In the genomic region with DNA sequence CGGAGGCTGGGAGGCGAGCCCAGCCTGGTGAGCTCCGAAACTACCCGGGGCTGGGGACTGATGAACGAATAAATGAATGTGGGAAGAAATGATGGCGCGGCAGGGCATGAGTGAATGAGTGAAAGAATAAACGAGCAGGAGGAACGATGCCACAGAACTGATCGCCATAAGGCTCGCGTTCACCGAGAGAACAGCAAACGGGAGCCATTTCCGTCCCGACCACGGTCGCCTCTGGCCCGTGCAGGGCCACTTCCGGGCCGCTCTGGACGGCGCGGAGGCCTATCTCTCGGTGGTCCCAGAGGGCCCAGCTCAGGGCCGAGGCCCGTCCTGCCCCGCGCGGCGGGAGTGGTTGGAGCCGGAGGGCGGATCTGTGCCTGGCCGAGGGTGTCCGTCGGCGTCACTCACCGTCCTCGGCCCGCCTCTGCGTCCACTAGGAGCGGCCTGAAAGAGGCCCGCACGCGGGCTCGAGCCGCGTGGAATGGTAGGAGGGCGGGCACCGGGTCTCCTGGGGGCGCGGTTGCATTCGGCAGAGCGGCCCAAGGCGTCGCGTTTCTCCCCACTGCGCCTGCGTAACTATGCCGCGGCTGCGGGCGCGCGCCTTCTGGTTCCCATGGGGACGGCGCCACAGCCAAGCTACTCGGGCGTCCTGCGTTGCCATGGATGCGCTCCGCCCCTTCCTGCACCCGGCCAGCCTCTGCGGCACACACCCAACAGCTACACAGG, we compare ENCODE assay signal across 1 cellular context.
TF ChIP-seq lines count a peak whose summit lies in the region.

TSS of gene ZNF497 (minus strand) at position 480 of the 723 bp plus-strand sequence. CDS start 5,116 bp downstream, outside the sequence.

TF ChIP-seq in K562, 482 proteins besides CTCF, POLR2A, EP300 and RAD21 (continued from another document and continues in another):
- TF ChIP-seq, protein P1, sequence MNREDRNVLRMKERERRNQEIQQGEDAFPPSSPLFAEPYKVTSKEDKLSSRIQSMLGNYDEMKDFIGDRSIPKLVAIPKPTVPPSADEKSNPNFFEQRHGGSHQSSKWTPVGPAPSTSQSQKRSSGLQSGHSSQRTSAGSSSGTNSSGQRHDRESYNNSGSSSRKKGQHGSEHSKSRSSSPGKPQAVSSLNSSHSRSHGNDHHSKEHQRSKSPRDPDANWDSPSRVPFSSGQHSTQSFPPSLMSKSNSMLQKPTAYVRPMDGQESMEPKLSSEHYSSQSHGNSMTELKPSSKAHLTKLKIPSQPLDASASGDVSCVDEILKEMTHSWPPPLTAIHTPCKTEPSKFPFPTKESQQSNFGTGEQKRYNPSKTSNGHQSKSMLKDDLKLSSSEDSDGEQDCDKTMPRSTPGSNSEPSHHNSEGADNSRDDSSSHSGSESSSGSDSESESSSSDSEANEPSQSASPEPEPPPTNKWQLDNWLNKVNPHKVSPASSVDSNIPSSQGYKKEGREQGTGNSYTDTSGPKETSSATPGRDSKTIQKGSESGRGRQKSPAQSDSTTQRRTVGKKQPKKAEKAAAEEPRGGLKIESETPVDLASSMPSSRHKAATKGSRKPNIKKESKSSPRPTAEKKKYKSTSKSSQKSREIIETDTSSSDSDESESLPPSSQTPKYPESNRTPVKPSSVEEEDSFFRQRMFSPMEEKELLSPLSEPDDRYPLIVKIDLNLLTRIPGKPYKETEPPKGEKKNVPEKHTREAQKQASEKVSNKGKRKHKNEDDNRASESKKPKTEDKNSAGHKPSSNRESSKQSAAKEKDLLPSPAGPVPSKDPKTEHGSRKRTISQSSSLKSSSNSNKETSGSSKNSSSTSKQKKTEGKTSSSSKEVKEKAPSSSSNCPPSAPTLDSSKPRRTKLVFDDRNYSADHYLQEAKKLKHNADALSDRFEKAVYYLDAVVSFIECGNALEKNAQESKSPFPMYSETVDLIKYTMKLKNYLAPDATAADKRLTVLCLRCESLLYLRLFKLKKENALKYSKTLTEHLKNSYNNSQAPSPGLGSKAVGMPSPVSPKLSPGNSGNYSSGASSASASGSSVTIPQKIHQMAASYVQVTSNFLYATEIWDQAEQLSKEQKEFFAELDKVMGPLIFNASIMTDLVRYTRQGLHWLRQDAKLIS (CRISPR knock-in tag; IDR thresholded peaks at IDR 0.05) = peak; percentile 6; the same call in 1 of the 2 replicates
- TF ChIP-seq KLF13 (tag; IDR thresholded peaks at IDR 0.05; ENCODE audit: borderline replicate concordance, low read depth) = peak; percentile 67; the same call in 1 of the 2 replicates
- TF ChIP-seq YY1 (IDR thresholded peaks at IDR 0.05; ENCODE audit: borderline replicate concordance in 1 of 3, control insufficient read depth in 1 of 3, extremely low read depth in 1 of 3, insufficient read depth in 3 of 3, insufficient read length in 1 of 3, insufficient replicate concordance in 2 of 3, low read depth in 1 of 3, low read length in 2 of 3) = peak; percentile 48 to 90 (median 79)
- no peak for TF ChIP-seq KDM2B (CRISPR knock-in tag; IDR thresholded peaks at IDR 0.05)
- TF ChIP-seq, protein P2, sequence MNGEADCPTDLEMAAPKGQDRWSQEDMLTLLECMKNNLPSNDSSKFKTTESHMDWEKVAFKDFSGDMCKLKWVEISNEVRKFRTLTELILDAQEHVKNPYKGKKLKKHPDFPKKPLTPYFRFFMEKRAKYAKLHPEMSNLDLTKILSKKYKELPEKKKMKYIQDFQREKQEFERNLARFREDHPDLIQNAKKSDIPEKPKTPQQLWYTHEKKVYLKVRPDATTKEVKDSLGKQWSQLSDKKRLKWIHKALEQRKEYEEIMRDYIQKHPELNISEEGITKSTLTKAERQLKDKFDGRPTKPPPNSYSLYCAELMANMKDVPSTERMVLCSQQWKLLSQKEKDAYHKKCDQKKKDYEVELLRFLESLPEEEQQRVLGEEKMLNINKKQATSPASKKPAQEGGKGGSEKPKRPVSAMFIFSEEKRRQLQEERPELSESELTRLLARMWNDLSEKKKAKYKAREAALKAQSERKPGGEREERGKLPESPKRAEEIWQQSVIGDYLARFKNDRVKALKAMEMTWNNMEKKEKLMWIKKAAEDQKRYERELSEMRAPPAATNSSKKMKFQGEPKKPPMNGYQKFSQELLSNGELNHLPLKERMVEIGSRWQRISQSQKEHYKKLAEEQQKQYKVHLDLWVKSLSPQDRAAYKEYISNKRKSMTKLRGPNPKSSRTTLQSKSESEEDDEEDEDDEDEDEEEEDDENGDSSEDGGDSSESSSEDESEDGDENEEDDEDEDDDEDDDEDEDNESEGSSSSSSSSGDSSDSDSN (IDR thresholded peaks at IDR 0.05; ENCODE audit: borderline replicate concordance in 1 of 2, low read depth in 2 of 2, low read length in 2 of 2) = peak; percentile 11 to 27; a peak in 2 of 4 replicates
- no peak for TF ChIP-seq GATAD2A (IDR thresholded peaks at IDR 0.05)
- no peak for TF ChIP-seq E4F1 (CRISPR knock-in tag; IDR thresholded peaks at IDR 0.05; ENCODE audit: borderline replicate concordance)
- peak; percentile 82; the same call in 1 of the 2 replicates for TF ChIP-seq NBN (IDR thresholded peaks at IDR 0.05; ENCODE audit: low read depth)
- TF ChIP-seq, protein P3, sequence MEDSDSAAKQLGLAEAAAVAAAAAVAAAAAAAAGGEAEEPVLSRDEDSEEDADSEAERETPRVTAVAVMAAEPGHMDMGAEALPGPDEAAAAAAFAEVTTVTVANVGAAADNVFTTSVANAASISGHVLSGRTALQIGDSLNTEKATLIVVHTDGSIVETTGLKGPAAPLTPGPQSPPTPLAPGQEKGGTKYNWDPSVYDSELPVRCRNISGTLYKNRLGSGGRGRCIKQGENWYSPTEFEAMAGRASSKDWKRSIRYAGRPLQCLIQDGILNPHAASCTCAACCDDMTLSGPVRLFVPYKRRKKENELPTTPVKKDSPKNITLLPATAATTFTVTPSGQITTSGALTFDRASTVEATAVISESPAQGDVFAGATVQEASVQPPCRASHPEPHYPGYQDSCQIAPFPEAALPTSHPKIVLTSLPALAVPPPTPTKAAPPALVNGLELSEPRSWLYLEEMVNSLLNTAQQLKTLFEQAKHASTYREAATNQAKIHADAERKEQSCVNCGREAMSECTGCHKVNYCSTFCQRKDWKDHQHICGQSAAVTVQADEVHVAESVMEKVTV (CRISPR knock-in tag; IDR thresholded peaks at IDR 0.05) = peak; percentile 9; the same call in 1 of the 2 replicates
- TF ChIP-seq RFX7 (CRISPR knock-in tag; IDR thresholded peaks at IDR 0.05) = no peak
- no peak; the same call in 1 of the 2 replicates for TF ChIP-seq ZNF263 (CRISPR knock-in tag; IDR thresholded peaks at IDR 0.05; ENCODE audit: borderline replicate concordance)
- TF ChIP-seq, protein P4, sequence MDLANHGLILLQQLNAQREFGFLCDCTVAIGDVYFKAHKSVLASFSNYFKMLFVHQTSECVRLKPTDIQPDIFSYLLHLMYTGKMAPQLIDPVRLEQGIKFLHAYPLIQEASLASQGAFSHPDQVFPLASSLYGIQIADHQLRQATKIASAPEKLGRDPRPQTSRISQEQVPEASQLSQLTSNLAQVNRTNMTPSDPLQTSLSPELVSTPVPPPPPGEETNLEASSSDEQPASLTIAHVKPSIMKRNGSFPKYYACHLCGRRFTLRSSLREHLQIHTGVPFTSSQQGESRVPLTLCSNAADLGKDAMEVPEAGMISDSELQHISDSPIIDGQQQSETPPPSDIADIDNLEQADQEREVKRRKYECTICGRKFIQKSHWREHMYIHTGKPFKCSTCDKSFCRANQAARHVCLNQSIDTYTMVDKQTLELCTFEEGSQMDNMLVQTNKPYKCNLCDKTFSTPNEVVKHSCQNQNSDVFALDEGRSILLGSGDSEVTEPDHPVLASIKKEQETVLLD (IDR thresholded peaks at IDR 0.05) = peak; percentile 90
- TF ChIP-seq, protein P5, sequence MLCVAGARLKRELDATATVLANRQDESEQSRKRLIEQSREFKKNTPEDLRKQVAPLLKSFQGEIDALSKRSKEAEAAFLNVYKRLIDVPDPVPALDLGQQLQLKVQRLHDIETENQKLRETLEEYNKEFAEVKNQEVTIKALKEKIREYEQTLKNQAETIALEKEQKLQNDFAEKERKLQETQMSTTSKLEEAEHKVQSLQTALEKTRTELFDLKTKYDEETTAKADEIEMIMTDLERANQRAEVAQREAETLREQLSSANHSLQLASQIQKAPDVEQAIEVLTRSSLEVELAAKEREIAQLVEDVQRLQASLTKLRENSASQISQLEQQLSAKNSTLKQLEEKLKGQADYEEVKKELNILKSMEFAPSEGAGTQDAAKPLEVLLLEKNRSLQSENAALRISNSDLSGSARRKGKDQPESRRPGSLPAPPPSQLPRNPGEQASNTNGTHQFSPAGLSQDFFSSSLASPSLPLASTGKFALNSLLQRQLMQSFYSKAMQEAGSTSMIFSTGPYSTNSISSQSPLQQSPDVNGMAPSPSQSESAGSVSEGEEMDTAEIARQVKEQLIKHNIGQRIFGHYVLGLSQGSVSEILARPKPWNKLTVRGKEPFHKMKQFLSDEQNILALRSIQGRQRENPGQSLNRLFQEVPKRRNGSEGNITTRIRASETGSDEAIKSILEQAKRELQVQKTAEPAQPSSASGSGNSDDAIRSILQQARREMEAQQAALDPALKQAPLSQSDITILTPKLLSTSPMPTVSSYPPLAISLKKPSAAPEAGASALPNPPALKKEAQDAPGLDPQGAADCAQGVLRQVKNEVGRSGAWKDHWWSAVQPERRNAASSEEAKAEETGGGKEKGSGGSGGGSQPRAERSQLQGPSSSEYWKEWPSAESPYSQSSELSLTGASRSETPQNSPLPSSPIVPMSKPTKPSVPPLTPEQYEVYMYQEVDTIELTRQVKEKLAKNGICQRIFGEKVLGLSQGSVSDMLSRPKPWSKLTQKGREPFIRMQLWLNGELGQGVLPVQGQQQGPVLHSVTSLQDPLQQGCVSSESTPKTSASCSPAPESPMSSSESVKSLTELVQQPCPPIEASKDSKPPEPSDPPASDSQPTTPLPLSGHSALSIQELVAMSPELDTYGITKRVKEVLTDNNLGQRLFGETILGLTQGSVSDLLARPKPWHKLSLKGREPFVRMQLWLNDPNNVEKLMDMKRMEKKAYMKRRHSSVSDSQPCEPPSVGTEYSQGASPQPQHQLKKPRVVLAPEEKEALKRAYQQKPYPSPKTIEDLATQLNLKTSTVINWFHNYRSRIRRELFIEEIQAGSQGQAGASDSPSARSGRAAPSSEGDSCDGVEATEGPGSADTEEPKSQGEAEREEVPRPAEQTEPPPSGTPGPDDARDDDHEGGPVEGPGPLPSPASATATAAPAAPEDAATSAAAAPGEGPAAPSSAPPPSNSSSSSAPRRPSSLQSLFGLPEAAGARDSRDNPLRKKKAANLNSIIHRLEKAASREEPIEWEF (CRISPR knock-in tag; IDR thresholded peaks at IDR 0.05) = no peak
- TF ChIP-seq CREM (IDR thresholded peaks at IDR 0.05; ENCODE audit: low read depth) = peak; percentile 65; the same call in 1 of the 2 replicates
- TF ChIP-seq ZNF324 (CRISPR knock-in tag; IDR thresholded peaks at IDR 0.05) = no peak
- no peak for TF ChIP-seq MED1 (CRISPR knock-in tag; IDR thresholded peaks at IDR 0.05; ENCODE audit: borderline replicate concordance)
- TF ChIP-seq, protein P6, sequence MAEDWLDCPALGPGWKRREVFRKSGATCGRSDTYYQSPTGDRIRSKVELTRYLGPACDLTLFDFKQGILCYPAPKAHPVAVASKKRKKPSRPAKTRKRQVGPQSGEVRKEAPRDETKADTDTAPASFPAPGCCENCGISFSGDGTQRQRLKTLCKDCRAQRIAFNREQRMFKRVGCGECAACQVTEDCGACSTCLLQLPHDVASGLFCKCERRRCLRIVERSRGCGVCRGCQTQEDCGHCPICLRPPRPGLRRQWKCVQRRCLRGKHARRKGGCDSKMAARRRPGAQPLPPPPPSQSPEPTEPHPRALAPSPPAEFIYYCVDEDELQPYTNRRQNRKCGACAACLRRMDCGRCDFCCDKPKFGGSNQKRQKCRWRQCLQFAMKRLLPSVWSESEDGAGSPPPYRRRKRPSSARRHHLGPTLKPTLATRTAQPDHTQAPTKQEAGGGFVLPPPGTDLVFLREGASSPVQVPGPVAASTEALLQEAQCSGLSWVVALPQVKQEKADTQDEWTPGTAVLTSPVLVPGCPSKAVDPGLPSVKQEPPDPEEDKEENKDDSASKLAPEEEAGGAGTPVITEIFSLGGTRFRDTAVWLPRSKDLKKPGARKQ (CRISPR knock-in tag; IDR thresholded peaks at IDR 0.05) = no peak
- no peak for TF ChIP-seq THAP7 (CRISPR knock-in tag; IDR thresholded peaks at IDR 0.05)
- no peak for TF ChIP-seq KAT7 (CRISPR knock-in tag; IDR thresholded peaks at IDR 0.05; ENCODE audit: borderline replicate concordance)
- no peak for TF ChIP-seq TARDBP (IDR thresholded peaks at IDR 0.05)
- TF ChIP-seq ZNF57 (CRISPR knock-in tag; IDR thresholded peaks at IDR 0.05) = no peak
- TF ChIP-seq ZBTB8A (IDR thresholded peaks at IDR 0.05; ENCODE audit: partially characterized antibody) = no peak
